Comparison of ENCODE assay signal across 8 cellular contexts in the genomic region with DNA sequence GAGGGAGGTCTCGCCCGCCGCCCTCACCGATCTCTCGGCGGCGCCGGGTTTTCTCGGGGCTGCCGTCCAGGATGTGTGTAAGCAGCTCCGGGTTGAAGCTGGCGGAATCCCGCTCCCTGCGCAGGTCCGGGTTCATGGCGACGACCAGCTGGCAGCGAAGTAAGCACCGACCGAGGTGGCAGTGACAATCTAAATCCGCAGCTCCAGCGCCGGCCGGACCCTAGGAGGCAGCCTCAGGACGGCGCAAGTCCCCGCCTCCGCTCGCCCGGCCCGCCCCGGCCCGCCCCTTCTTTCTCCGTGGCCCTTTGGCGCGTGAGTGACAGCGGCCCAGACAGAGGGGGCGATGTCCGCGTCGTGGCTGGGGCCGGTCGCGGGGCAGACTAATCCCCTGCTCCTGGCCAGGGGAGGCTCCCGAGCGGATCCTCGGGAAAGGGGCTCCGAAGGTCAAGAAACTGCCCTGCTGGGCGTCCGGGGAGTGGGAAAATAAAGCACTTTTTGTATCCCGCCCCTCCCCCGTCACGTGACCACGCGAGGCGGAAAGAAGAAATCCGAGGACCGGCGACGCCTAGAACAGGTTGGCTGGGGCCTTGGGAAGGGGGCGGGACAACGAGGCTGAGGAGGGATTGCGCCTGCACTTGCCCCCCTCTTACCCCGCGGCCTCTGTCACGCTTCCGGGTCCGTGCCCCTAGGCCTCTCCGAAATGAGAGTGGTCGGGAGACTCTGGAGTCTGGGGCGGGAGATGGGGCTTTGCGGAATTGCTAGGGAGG. TPM values are rescaled to one million over a fixed set of nuclear protein-coding genes. Genes with fewer than 3 reads are reported as not detected.
DNase-seq lines count a peak whose midpoint lies in the region; ATAC-seq, FAIRE-seq and TF ChIP-seq lines count a peak whose summit lies in the region.

A gene (minus strand): TSS at position 229 of the 767 bp plus-strand sequence. CDS start 93 bp downstream, at position 136.
A gene with protein sequence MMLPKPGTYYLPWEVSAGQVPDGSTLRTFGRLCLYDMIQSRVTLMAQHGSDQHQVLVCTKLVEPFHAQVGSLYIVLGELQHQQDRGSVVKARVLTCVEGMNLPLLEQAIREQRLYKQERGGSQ (plus strand): TSS at position 303 of the 767 bp plus-strand sequence. CDS start 6,953 bp downstream, outside the sequence.

- peak within 1 kb of the TSS; percentile 54 for H3K4me3 ChIP-seq in GM12865 (ENCODE audit: low read depth, low read length)
- peak within 1 kb of the TSS; percentile 47 to 89 (median 74) for H3K4me3 ChIP-seq in pancreas
- H3K4me3 ChIP-seq in tibial artery, result peak within 1 kb of the TSS; percentile 71 to 73

- H3K27me3 ChIP-seq in pancreas (no peaks in the 10 kb centered on the region), tibial artery (no peaks in the 10 kb centered on the region)

- H3K9me3 ChIP-seq in pancreas (no peaks in the 10 kb centered on the region), tibial artery (no peaks in the 10 kb centered on the region)

- TF ChIP-seq CTCF in GM12865 (IDR thresholded peaks at IDR 0.05; ENCODE audit: insufficient read depth, low read depth, low read length, missing control alignments) (peak; percentile 25), pancreas (IDR thresholded peaks at IDR 0.05) (peak in 2 of 4 donors; percentile 8 to 27), tibial artery (IDR thresholded peaks at IDR 0.05) (peak; percentile 28 to 29)

- H3K36me3 ChIP-seq in pancreas, result no peaks in the 10 kb centered on the region
- no peaks in the 10 kb centered on the region for H3K36me3 ChIP-seq in tibial artery

- H3K27ac ChIP-seq in pancreas, result peak within 1 kb of the TSS; percentile 87 to 99 (median 95)
- peak within 1 kb of the TSS; percentile 93 to 99 for H3K27ac ChIP-seq in tibial artery

- intact Hi-C loops in Right ventricle myocardium inferior (cut with DNase I) (loop anchor here (1.0 kb wide), 1 partner anchor 74 kb away; no protein-coding TSS in a partner anchor), pancreas (cut with DNase I) (no loop called here), tibial artery (cut with DNase I; ENCODE audit: low total_unique reads) (no loop called here)

- DNase-seq in GM12865 (ENCODE audit: low read depth), result peak; percentile 98
- DNase-seq in NCI-H1417 (lab: John Stamatoyannopoulos, UW), result peak; percentile 96 to 98 (median 98)
- DNase-seq in SW 1271 (lab: John Stamatoyannopoulos, UW), result peak; percentile 94 to 95
- DNase-seq in activated naive CD8-positive, alpha-beta T cell treated with anti-CD3 and anti-CD28 coated beads, Interleukin-2, amount 50 U/mL, for 16 hours (ENCODE audit: low read depth, low spot score), result peak; percentile 96
- DNase-seq in Right ventricle myocardium inferior (ENCODE audit: missing footprints), result peak; percentile 99
- DNase-seq in pancreas, result peak; percentile 95 to 99 (median 98)
- DNase-seq in tibial artery, result peak; percentile 98 to 99

- peaks cover 38 to 66% (median 55%) of the 10 kb centered on the region in 3 donors for H3K4me1 ChIP-seq in pancreas
- H3K4me1 ChIP-seq in tibial artery, result peaks cover 0 to 37% (median 27%) of the 10 kb centered on the region in 4 donors

- ATAC-seq in HG02678 (IDR thresholded peaks at IDR 0.05; ENCODE audit: unreplicated experiment) (peak; percentile 88), Right ventricle myocardium inferior (peak; percentile 98), pancreas (peak; percentile 82 to 92 (median 87))

- FAIRE-seq in pancreas (lab: Jason Lieb, UNC), result no peak

- 1% methylated on average over 50 to 72 of the region's 72 CpGs for WGBS in pancreas, 2 donors

RNA-seq across cellular contexts. Expression of the first gene that starts in this region (rescaled TPM):
- total RNA-seq in Right ventricle myocardium inferior, result 80.9 TPM
- 10 to 100 TPM; 50.4 to 74.2 (median 59.4) TPM for total RNA-seq in pancreas
- 10 to 100 TPM; 16.3 to 25.4 TPM for polyA plus RNA-seq in pancreas

RNA-seq across cellular contexts. Expression of the second gene that starts in this region (rescaled TPM):
- total RNA-seq in Right ventricle myocardium inferior, result 9.4 TPM
- total RNA-seq in pancreas, result 10 to 100 TPM in 5 of 6 donors, 1 to 10 TPM in 1; 6.9 to 12.9 (median 12.3) TPM
- 10 to 100 TPM; 19.7 to 35.0 TPM for polyA plus RNA-seq in pancreas

Comparison
In these comparisons a context has a peak if more than half of its experiments do, and no peak if none do; other contexts are left out.
1. Peak in every context shown above with its lines: DNase-seq, ATAC-seq, H3K4me3 ChIP-seq and H3K27ac ChIP-seq.